In the genomic region with DNA sequence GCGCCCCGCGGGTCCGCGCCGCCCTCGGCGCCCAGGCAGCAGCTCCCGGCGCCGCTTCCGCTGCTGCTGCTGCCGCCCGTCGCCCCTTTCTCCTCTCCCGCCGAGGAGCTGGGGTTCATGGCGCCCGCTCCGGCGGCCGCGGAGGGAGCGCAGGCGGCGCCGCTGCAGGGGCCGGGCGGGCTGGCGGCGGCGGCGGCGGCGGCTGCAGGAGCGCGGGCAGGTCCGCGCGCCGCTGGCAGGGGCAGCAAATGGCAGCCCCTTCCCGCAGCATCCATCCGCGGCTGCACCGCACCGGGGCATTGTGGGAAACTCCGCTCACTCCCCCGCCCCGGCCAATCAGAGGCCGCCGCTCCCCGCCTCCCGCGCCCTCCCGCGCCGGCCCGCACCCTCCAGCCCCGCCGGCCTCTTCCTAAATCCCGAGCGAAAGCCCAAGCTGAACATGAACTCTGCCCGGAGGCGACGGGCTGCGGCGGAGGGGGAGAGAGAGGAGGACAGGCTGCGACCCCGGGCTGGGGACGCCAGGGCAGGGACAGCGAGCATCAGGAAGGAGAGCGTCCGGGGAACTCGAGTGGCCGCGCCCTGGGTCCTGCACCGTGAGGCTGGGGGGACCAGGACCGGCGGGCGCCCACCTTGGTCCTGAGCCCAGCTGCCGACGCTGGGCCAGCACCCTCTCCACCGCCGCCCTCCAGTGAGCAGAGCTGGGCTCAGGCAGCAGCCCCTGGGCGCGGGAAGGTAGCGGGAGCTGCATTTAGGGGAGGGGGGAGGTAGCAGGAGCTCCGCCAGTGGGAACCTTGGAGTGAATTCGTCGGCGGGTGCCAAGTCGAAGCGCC, we compare ENCODE assay signal across 8 cellular contexts. TPM values are rescaled to one million over a fixed set of nuclear protein-coding genes. Genes with fewer than 3 reads are reported as not detected.
A peak's percentile ranks its signal among the peaks of the same experiment; 100 is the strongest.
DNase-seq lines count a peak whose midpoint lies in the region; ATAC-seq, FAIRE-seq and TF ChIP-seq lines count a peak whose summit lies in the region.

DGKI (minus strand) TSS at position 387 of the 830 bp plus-strand sequence.

- H3F3A ChIP-seq in PC-3 (ENCODE audit: low read length, unreplicated experiment), result no peaks in the 10 kb centered on the region

- H3K4me3 ChIP-seq in PC-3 (ENCODE audit: low read length), result no peak within 1 kb of the TSS
- peak within 1 kb of the TSS; percentile 32 for H3K4me3 ChIP-seq in effector memory CD4-positive, alpha-beta T cell (ENCODE audit: insufficient read depth, low read depth, low read length, poor library complexity, severe bottlenecking)

- ATAC-seq in GM21528 (IDR thresholded peaks at IDR 0.05; ENCODE audit: low FRiP score, unreplicated experiment) (peak; percentile 42), PC-3 (peak; percentile 14), GM18517 (IDR thresholded peaks at IDR 0.05; ENCODE audit: unreplicated experiment) (no peak)

- H4K20me1 ChIP-seq in PC-3 (ENCODE audit: low read length), result no peaks in the 10 kb centered on the region

- H3K79me2 ChIP-seq in PC-3 (ENCODE audit: low read length), result no peaks in the 10 kb centered on the region

- CTCF ChIA-PET in PC-3 (lab: Charles Lee), result no interaction called here

- H3K9me3 ChIP-seq in PC-3 (ENCODE audit: low read length), result no peaks in the 10 kb centered on the region
- no peaks in the 10 kb centered on the region for H3K9me3 ChIP-seq in effector memory CD4-positive, alpha-beta T cell (ENCODE audit: control insufficient read depth, low read length)

- BruUV-seq in PC-3 (replicated peaks; lab: Mats Ljungman, UMichigan), result no TSS peak

- no peaks in the 10 kb centered on the region for H3K4me1 ChIP-seq in PC-3 (ENCODE audit: insufficient read depth, low read length)
- peaks cover 9% of the 10 kb centered on the region for H3K4me1 ChIP-seq in effector memory CD4-positive, alpha-beta T cell (ENCODE audit: control insufficient read depth, insufficient read depth, low read length, poor library complexity, severe bottlenecking)

- H3K4me1 Mint-ChIP-seq in type B pancreatic cell (ENCODE audit: unreplicated experiment), result no peaks in the 10 kb centered on the region

- no peak within 1 kb of the TSS for H3K27ac Mint-ChIP-seq in type B pancreatic cell

- DNase-seq in D721Med (ENCODE audit: insufficient read length, low spot score), result peak; percentile 40
- DNase-seq in PC-3, result no peak
- no peak for DNase-seq in effector memory CD4-positive, alpha-beta T cell
- DNase-seq in mesenteric fat pad (ENCODE audit: low spot score), result no peak
- peak; percentile 72 for DNase-seq in type B pancreatic cell (ENCODE audit: extremely low spot score, unreplicated experiment)
- no peak for DNase-seq in SW480 (ENCODE audit: low spot score)

- H3K27me3 Mint-ChIP-seq in type B pancreatic cell, result peaks cover 79% of the 10 kb centered on the region

- no peaks in the 10 kb centered on the region for H3K9me2 ChIP-seq in PC-3 (replicated peaks; ENCODE audit: low read length)

- H3K9ac ChIP-seq in PC-3 (ENCODE audit: low read length), result no peak within 1 kb of the TSS

- H3K4me2 ChIP-seq in PC-3 (ENCODE audit: low read length), result peak within 1 kb of the TSS; percentile 41; the same call in 1 of the 2 replicates

- intact Hi-C loops in PC-3 (cut with micrococcal nuclease), result no loop called here

- H2AFZ ChIP-seq in PC-3 (ENCODE audit: low read length), result no peak within 1 kb of the TSS

- peak within 1 kb of the TSS; percentile 83 for H3K4me3 Mint-ChIP-seq in type B pancreatic cell

- TF ChIP-seq CTCF in D721Med (IDR thresholded peaks at IDR 0.05; ENCODE audit: insufficient read depth, missing control alignments), result no peak
- no peak for TF ChIP-seq CTCF in PC-3 (conservative IDR thresholded peaks at IDR 0.05; ENCODE audit: low read depth, low read length)
- TF ChIP-seq CTCF in type B pancreatic cell (conservative IDR thresholded peaks at IDR 0.05), result no peak

- no peak within 1 kb of the TSS for H3K27ac ChIP-seq in PC-3 (ENCODE audit: low read length)
- no peak within 1 kb of the TSS for H3K27ac ChIP-seq in effector memory CD4-positive, alpha-beta T cell (ENCODE audit: insufficient read depth, low read length, poor library complexity, severe bottlenecking)

- H3K36me3 ChIP-seq in PC-3 (ENCODE audit: low read depth, low read length), result no peaks in the 10 kb centered on the region
- H3K36me3 ChIP-seq in effector memory CD4-positive, alpha-beta T cell (ENCODE audit: control insufficient read depth, insufficient read depth, low read length), result no peaks in the 10 kb centered on the region

- POLR2A ChIA-PET in PC-3 (lab: Charles Lee; ENCODE audit: unreplicated experiment), result no interaction called here

- H3K9me3 Mint-ChIP-seq in type B pancreatic cell, result no peaks in the 10 kb centered on the region

- FAIRE-seq in D721Med (lab: Jason Lieb, UNC), result no peak

- H3K36me3 Mint-ChIP-seq in type B pancreatic cell, result no peaks in the 10 kb centered on the region

- peaks cover 67% of the 10 kb centered on the region for H3K27me3 ChIP-seq in PC-3 (ENCODE audit: low read length)
- H3K27me3 ChIP-seq in effector memory CD4-positive, alpha-beta T cell (replicated peaks; ENCODE audit: control insufficient read depth, insufficient read depth, low read length, poor library complexity, severe bottlenecking), result peaks cover 32% of the 10 kb centered on the region

RNA-seq across cellular contexts. Expression of gene DGKI, which starts in this region (rescaled TPM):
- 0.52 TPM in 1 of 2 replicates, not detected in the other for total RNA-seq in PC-3 (2014; rRNA removed)
- total RNA-seq in mesenteric fat pad, result 10.1 TPM
- 1.8 and 2.8 TPM in 2 replicates for total RNA-seq in type B pancreatic cell (ENCODE audit: low replicate concordance)

Comparison
In these comparisons a context has a peak if more than half of its experiments do, and no peak if none do; other contexts are left out.
1. Peak in ATAC-seq and H3K4me2 ChIP-seq in PC-3; RNA of the gene not detected or under 1 TPM.
2. DNase-seq: peak in D721Med (single experiment) and type B pancreatic cell (single experiment); none in PC-3 (single experiment), effector memory CD4-positive, alpha-beta T cell (0 of 3), mesenteric fat pad (single experiment) and SW480 (single experiment).